ENCODE assay signal across 8 cellular contexts in the genomic region with DNA sequence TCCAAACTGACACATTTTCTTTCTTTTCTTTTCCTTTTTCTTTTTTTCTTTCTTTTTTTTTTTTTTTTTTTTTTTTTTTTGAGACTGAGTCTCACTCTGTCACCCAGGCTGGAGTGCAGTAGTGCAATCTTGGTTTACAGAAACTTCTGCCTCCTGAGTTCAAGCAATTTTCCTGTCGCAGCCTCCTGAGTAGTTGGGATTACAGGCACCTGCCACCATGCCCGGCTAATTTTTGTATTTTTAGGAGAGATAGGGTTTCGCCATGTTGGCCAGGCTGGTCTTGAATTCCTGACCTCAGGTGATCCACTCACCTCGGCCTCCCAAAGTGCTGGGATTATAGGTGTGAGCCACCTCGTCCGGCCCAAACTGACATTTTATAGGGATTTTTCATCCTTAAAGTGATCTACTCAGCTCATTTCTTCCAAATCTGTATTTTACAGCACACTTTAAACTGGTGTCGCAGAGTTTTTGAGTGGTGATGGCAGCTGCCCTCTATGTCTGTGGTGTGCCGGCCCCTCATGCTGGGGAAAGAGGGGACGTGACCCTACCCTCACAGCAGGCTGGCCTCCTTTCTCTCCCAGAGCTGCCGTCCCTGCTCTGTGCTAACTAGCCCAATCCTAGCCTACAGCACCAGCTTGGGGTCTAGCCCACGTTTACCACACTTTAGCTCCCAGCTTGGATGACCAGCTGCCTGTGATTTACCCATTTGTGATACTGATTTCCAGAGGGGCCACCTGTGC.
DNase-seq lines count a peak whose midpoint lies in the region; ATAC-seq, FAIRE-seq and TF ChIP-seq lines count a peak whose summit lies in the region.
"Not testable (repeated sequence)": the region's sequence is repeated elsewhere in the genome, so short reads cannot be mapped to it uniquely, and the experiment has no call there.

No MANE protein-coding gene starts in this region.

- intact Hi-C loops in colonic mucosa (cut with DNase I), result not testable (repeated sequence)
- intact Hi-C loops in transverse colon (cut with DNase I; ENCODE audit: low total_unique reads), result loop anchor here (10.0 kb wide), 1 partner anchor 771 kb away; a partner anchor contains a TSS

- H3K9me3 ChIP-seq in colonic mucosa; hepatocyte (ENCODE audit: low read depth); small intestine (ENCODE audit: control insufficient read depth, low read depth); transverse colon: not testable (repeated sequence)

- H3K36me3 Mint-ChIP-seq in GM23338 (ENCODE audit: low read depth); activated naive CD8-positive, alpha-beta T cell treated with anti-CD3 and anti-CD28 coated beads, Interleukin-2, amount 10 ng/mL, durations not matched to agents 7 days and 5 days; neural crest cell (ENCODE audit: low read depth): not testable (repeated sequence)

- not testable (repeated sequence) for H3K27me3 ChIP-seq in GM23338 (ENCODE audit: insufficient read depth); colonic mucosa; hepatocyte; small intestine (ENCODE audit: control insufficient read depth in 2 of 2, insufficient read depth in 2 of 2, low read length in 2 of 2); transverse colon

- not testable (repeated sequence) for H3K9me3 Mint-ChIP-seq in GM23338; activated naive CD8-positive, alpha-beta T cell treated with anti-CD3 and anti-CD28 coated beads, Interleukin-2, amount 10 ng/mL, durations not matched to agents 7 days and 5 days; neural crest cell

- DNase-seq in GM23338 (ENCODE audit: low spot score); colonic mucosa; hepatocyte (ENCODE audit: low spot score); neural crest cell (ENCODE audit: low read depth, low spot score); small intestine; transverse colon: not testable (repeated sequence)
- DNase-seq in activated naive CD8-positive, alpha-beta T cell treated with anti-CD3 and anti-CD28 coated beads, Interleukin-2, amount 10 ng/mL, durations not matched to agents 7 days and 5 days, result peak; percentile 3
- peak; percentile 33 for DNase-seq in mesenteric fat pad (ENCODE audit: low spot score)

- H2AFZ ChIP-seq in GM23338, result peak overlapping the region; percentile 43
- not testable (repeated sequence) for H2AFZ ChIP-seq in hepatocyte

- FAIRE-seq in small intestine (lab: Jason Lieb, UNC), result not testable (repeated sequence)

- POLR2A ChIA-PET in activated naive CD8-positive, alpha-beta T cell treated with anti-CD3 and anti-CD28 coated beads, Interleukin-2, amount 10 ng/mL, durations not matched to agents 7 days and 5 days (lab: Charles Lee), result not testable (repeated sequence)

- peak overlapping the region; percentile 54 to 90 for H3K9ac ChIP-seq in colonic mucosa (ENCODE audit: low read depth in 2 of 2, low read length in 2 of 2)

- not testable (repeated sequence) for H3K4me1 Mint-ChIP-seq in GM23338; activated naive CD8-positive, alpha-beta T cell treated with anti-CD3 and anti-CD28 coated beads, Interleukin-2, amount 10 ng/mL, durations not matched to agents 7 days and 5 days
- H3K4me1 Mint-ChIP-seq in neural crest cell, result peaks cover 39% of the 10 kb centered on the region

- TF ChIP-seq POLR2A in transverse colon (IDR thresholded peaks at IDR 0.05), result not testable (repeated sequence)

- not testable (repeated sequence) for H3F3A ChIP-seq in GM23338 (replicated peaks; ENCODE audit: low read depth)

- H4K20me1 ChIP-seq in GM23338 (replicated peaks; ENCODE audit: insufficient read depth); hepatocyte (ENCODE audit: insufficient read depth, poor library complexity, severe bottlenecking): not testable (repeated sequence)

- H3K27me3 Mint-ChIP-seq in GM23338 (ENCODE audit: insufficient read depth, low read depth, poor library complexity); activated naive CD8-positive, alpha-beta T cell treated with anti-CD3 and anti-CD28 coated beads, Interleukin-2, amount 10 ng/mL, durations not matched to agents 7 days and 5 days; neural crest cell (ENCODE audit: low read depth): not testable (repeated sequence)

- not testable (repeated sequence) for H3K4me3 ChIP-seq in GM23338; colonic mucosa; hepatocyte; small intestine (ENCODE audit: low read depth in 1 of 2, low read length in 2 of 2); transverse colon

- not testable (repeated sequence) for H3K36me3 ChIP-seq in GM23338 (ENCODE audit: insufficient read depth); colonic mucosa; hepatocyte (replicated peaks; ENCODE audit: insufficient read depth, low read depth); small intestine (ENCODE audit: control insufficient read depth in 2 of 2, insufficient read depth in 2 of 2, low read length in 2 of 2); transverse colon

- in situ Hi-C loops in transverse colon (cut with MboI; ENCODE audit: low pct_ligation_motif_present in 1 of 4, low pct_unique_long_range_greater_than_20kb in 1 of 4, low sequenced_read_pairs in 3 of 4), result not testable (repeated sequence)

- 85% methylated on average over 11 of the region's 11 CpGs for WGBS in hepatocyte (ENCODE audit: low lambda C conversion rate, missing lambda C conversion rate)
- WGBS in small intestine, 3 donors, result 44 to 65% (median 48%) methylated on average over 11 of the region's 11 CpGs
- 29 to 62% methylated on average over 1 to 11 of the region's 11 CpGs for WGBS in transverse colon (ENCODE audit: low coverage in 1 of 2), 2 donors

- H3K4me1 ChIP-seq in GM23338 (ENCODE audit: insufficient read depth); colonic mucosa; small intestine (ENCODE audit: control insufficient read depth in 2 of 2, insufficient read depth in 1 of 2, low read depth in 1 of 2, low read length in 1 of 2): not testable (repeated sequence)
- H3K4me1 ChIP-seq in hepatocyte (ENCODE audit: insufficient read depth) (peaks cover 27% of the 10 kb centered on the region), transverse colon (peaks cover 9 to 51% (median 42%) of the 10 kb centered on the region in 4 donors)

- H3K9me2 ChIP-seq in GM23338 (ENCODE audit: insufficient read depth); hepatocyte (replicated peaks; ENCODE audit: insufficient read depth): not testable (repeated sequence)

- not testable (repeated sequence) for H3K4me2 ChIP-seq in GM23338
- peak overlapping the region; percentile 61 for H3K4me2 ChIP-seq in hepatocyte

- not testable (repeated sequence) for H3K79me2 ChIP-seq in GM23338 (replicated peaks; ENCODE audit: insufficient read depth); hepatocyte

- H3K27ac Mint-ChIP-seq in GM23338; activated naive CD8-positive, alpha-beta T cell treated with anti-CD3 and anti-CD28 coated beads, Interleukin-2, amount 10 ng/mL, durations not matched to agents 7 days and 5 days: not testable (repeated sequence)
- peak overlapping the region; percentile 61 for H3K27ac Mint-ChIP-seq in neural crest cell (ENCODE audit: unreplicated experiment)

- not testable (repeated sequence) for TF ChIP-seq EP300 in transverse colon (IDR thresholded peaks at IDR 0.05; ENCODE audit: low read depth)

- ATAC-seq in GM23338, result peak; percentile 47; the same call in 2 of the 3 replicates
- not testable (repeated sequence) for ATAC-seq in activated naive CD8-positive, alpha-beta T cell treated with anti-CD3 and anti-CD28 coated beads, Interleukin-2, amount 10 ng/mL, durations not matched to agents 7 days and 5 days (ENCODE audit: low read depth)

- not testable (repeated sequence) for TF ChIP-seq CTCF in GM23338 (conservative IDR thresholded peaks at IDR 0.05; ENCODE audit: low read depth in 2 of 2); colonic mucosa (IDR thresholded peaks at IDR 0.05); hepatocyte (IDR thresholded peaks at IDR 0.05; ENCODE audit: poor library complexity); neural crest cell (conservative IDR thresholded peaks at IDR 0.05); transverse colon (IDR thresholded peaks at IDR 0.05)

- not testable (repeated sequence) for H3K27ac ChIP-seq in GM23338 (ENCODE audit: low read depth)
- H3K27ac ChIP-seq in colonic mucosa (peak overlapping the region; percentile 84), hepatocyte (peak overlapping the region; percentile 95), small intestine (ENCODE audit: low read depth in 1 of 2, low read length in 1 of 2) (peak overlapping the region; percentile 47 to 87), transverse colon (peak overlapping the region; percentile 76 to 85 (median 82))

- not testable (repeated sequence) for H3K4me3 Mint-ChIP-seq in GM23338; activated naive CD8-positive, alpha-beta T cell treated with anti-CD3 and anti-CD28 coated beads, Interleukin-2, amount 10 ng/mL, durations not matched to agents 7 days and 5 days; neural crest cell
